Comparison of ENCODE assay signal across 8 cellular contexts in genomic region chr10:102113956-102114857, GRCh38. TPM values are rescaled to one million over a fixed set of nuclear protein-coding genes. Genes with fewer than 3 reads are reported as not detected.
DNase-seq lines count a peak whose midpoint lies in the region; ATAC-seq, FAIRE-seq and TF ChIP-seq lines count a peak whose summit lies in the region.

No MANE protein-coding gene starts in this region.

- H3K27ac Mint-ChIP-seq in glutamatergic neuron (ENCODE audit: unreplicated experiment) (peak overlapping the region; percentile 100), progenitor cell of endocrine pancreas (peak overlapping the region; percentile 97)

- H3K4me1 Mint-ChIP-seq in glutamatergic neuron (ENCODE audit: low read depth, unreplicated experiment) (peaks cover 51% of the 10 kb centered on the region), progenitor cell of endocrine pancreas (ENCODE audit: low read depth) (peaks cover 40% of the 10 kb centered on the region)

- ATAC-seq in HG03432 (IDR thresholded peaks at IDR 0.05; ENCODE audit: unreplicated experiment), result peak; percentile 15

- H3K4me3 Mint-ChIP-seq in glutamatergic neuron (ENCODE audit: unreplicated experiment), result peak overlapping the region; percentile 98
- peak overlapping the region; percentile 90 for H3K4me3 Mint-ChIP-seq in progenitor cell of endocrine pancreas (ENCODE audit: low read depth)

- H3K27me3 Mint-ChIP-seq in glutamatergic neuron (ENCODE audit: unreplicated experiment) (peaks cover 36% of the 10 kb centered on the region), progenitor cell of endocrine pancreas (no peaks in the 10 kb centered on the region)

- H3K36me3 Mint-ChIP-seq in glutamatergic neuron (ENCODE audit: unreplicated experiment) (peaks cover 4% of the 10 kb centered on the region), progenitor cell of endocrine pancreas (ENCODE audit: insufficient read depth) (peaks cover 10% of the 10 kb centered on the region)

- no peak for FAIRE-seq in RCC 7860 (lab: Jason Lieb, UNC)

- TF ChIP-seq CTCF in glutamatergic neuron (IDR thresholded peaks at IDR 0.05; ENCODE audit: partially characterized antibody, unreplicated experiment) (no peak), progenitor cell of endocrine pancreas (IDR thresholded peaks at IDR 0.05; ENCODE audit: unreplicated experiment) (no peak)

- H3K9me3 Mint-ChIP-seq in glutamatergic neuron (ENCODE audit: unreplicated experiment) (peaks cover 37% of the 10 kb centered on the region), progenitor cell of endocrine pancreas (ENCODE audit: low read depth) (no peaks in the 10 kb centered on the region)

- DNase-seq in stimulated activated CD4-positive, alpha-beta T cell treated with anti-CD3 and anti-CD28 coated beads, Interleukin-12 subunit alpha, Interleukin-12 subunit beta, amount 100 ng/mL, for 4 hours, result peak; percentile 12
- DNase-seq in stimulated activated CD4-positive, alpha-beta T cell treated with anti-CD3 and anti-CD28 coated beads, Interleukin-2, amount 100 ng/mL, for 48 hours, result no peak
- DNase-seq in activated CD8-positive, alpha-beta memory T cell treated with anti-CD3 and anti-CD28 coated beads, Interleukin-2, amount 50 U/mL, for 48 hours, result peak; percentile 60
- DNase-seq in glutamatergic neuron (peak; percentile 61), progenitor cell of endocrine pancreas (ENCODE audit: low spot score, unreplicated experiment) (peak; percentile 17), COLO829 (ENCODE audit: low spot score) (no peak), RCC 7860 (ENCODE audit: low spot score) (no peak)

RNA-seq across cellular contexts. Expression of gene LDB1, which starts 6.0 kb away (rescaled TPM):
- 310 TPM for total RNA-seq in glutamatergic neuron (ENCODE audit: unreplicated experiment)
- 99.5 and 107 TPM in 2 replicates for total RNA-seq in progenitor cell of endocrine pancreas

RNA-seq across cellular contexts. Expression of gene PPRC1, which starts 18.6 kb away (rescaled TPM):
- total RNA-seq in glutamatergic neuron (ENCODE audit: unreplicated experiment) (21.6 TPM), progenitor cell of endocrine pancreas (40.1 and 41.9 TPM in 2 replicates)

RNA-seq across cellular contexts. Expression of gene NOLC1, which starts 38.0 kb away (rescaled TPM):
- total RNA-seq in glutamatergic neuron (ENCODE audit: unreplicated experiment) (59.5 TPM), progenitor cell of endocrine pancreas (64.7 and 68.9 TPM in 2 replicates)

RNA-seq across cellular contexts. Expression of gene HPS6, which starts 49.1 kb away (rescaled TPM):
- total RNA-seq in glutamatergic neuron (ENCODE audit: unreplicated experiment) (22.1 TPM), progenitor cell of endocrine pancreas (15.6 and 17.2 TPM in 2 replicates)

RNA-seq across cellular contexts. Expression of gene ARMH3, which starts 58.2 kb away (rescaled TPM):
- total RNA-seq in glutamatergic neuron (ENCODE audit: unreplicated experiment), result 48.1 TPM
- 27.1 and 34.4 TPM in 2 replicates for total RNA-seq in progenitor cell of endocrine pancreas

Comparison
In these comparisons a context has a peak if more than half of its experiments do, and no peak if none do; other contexts are left out.
1. DNase-seq: peak in stimulated activated CD4-positive, alpha-beta T cell treated with anti-CD3 and anti-CD28 coated beads, Interleukin-12 subunit alpha, Interleukin-12 subunit beta, amount 100 ng/mL, for 4 hours (single experiment), activated CD8-positive, alpha-beta memory T cell treated with anti-CD3 and anti-CD28 coated beads, Interleukin-2, amount 50 U/mL, for 48 hours (single experiment), glutamatergic neuron (single experiment) and progenitor cell of endocrine pancreas (single experiment); none in stimulated activated CD4-positive, alpha-beta T cell treated with anti-CD3 and anti-CD28 coated beads, Interleukin-2, amount 100 ng/mL, for 48 hours (0 of 2), COLO829 (single experiment) and RCC 7860 (single experiment).